ENCODE assay signal across 23 cellular contexts in genomic region chr20:1862665-1863059, GRCh38. TPM values are rescaled to one million over a fixed set of nuclear protein-coding genes. Genes with fewer than 3 reads are reported as not detected.
"Had no signal": no experiment of that assay in that cellular context is flagged by ENCODE, and none has a peak within 500 bp of the region (broad histone marks: within the 10 kb centered on the region; RNA-seq: fewer than 3 reads in every experiment).

No MANE protein-coding gene starts in this region.

- H3K4me1 Mint-ChIP-seq: activated CD4-positive, alpha-beta T cell treated with anti-CD3 and anti-CD28 coated beads, Interleukin-2, amount 10 ng/mL, durations not matched to agents 24 days and 14 days; stimulated activated naive CD8-positive, alpha-beta T cell treated with anti-CD3 and anti-CD28 coated beads, Interleukin-15, amount 100 ng/mL, for 72 hours had no signal

- H3K4me2 ChIP-seq: hepatocyte had no signal

- H3K4me3 ChIP-seq: ascending aorta, hepatocyte, lung, prostate gland, right atrium auricular region, skin epidermis, thoracic aorta, upper lobe of right lung had no signal

- DNase-seq: activated CD4-positive, alpha-beta T cell treated with anti-CD3 and anti-CD28 coated beads, Interleukin-2, amount 10 ng/mL, durations not matched to agents 24 days and 14 days; activated CD4-positive, CD25-positive, alpha-beta regulatory T cell; activated CD8-positive, alpha-beta memory T cell treated with anti-CD3 and anti-CD28 coated beads, Interleukin-2, amount 50 U/mL, for 48 hours; activated effector memory CD4-positive, alpha-beta T cell treated with Interleukin-2 at 50 U/mL for 16 hours; activated naive CD4-positive, alpha-beta T cell treated with anti-CD3 and anti-CD28 coated beads, Interleukin-2, amount 50 U/mL, for 16 hours; activated T-cell treated with anti-CD3 and anti-CD28 coated beads, Interleukin-2, amount 50 U/mL, for 48 hours; foreskin keratinocyte; islet precursor cell; nephron progenitor cell; stimulated activated CD4-positive, alpha-beta T cell treated with anti-CD3 and anti-CD28 coated beads, Interleukin-15, amount 100 ng/mL, for 24 hours; stimulated activated CD4-positive, alpha-beta T cell treated with anti-CD3 and anti-CD28 coated beads, Interleukin-2, amount 100 ng/mL, for 48 hours; stimulated activated naive CD8-positive, alpha-beta T cell treated with anti-CD3 and anti-CD28 coated beads, Interleukin-15, amount 100 ng/mL, for 72 hours; T1000; upper lobe of right lung had no signal

- H3K9me3 ChIP-seq: ascending aorta, prostate gland, right atrium auricular region, thoracic aorta, upper lobe of right lung had no signal

- H3K27ac ChIP-seq: ascending aorta, right atrium auricular region, thoracic aorta, upper lobe of right lung had no signal

- H3K27ac Mint-ChIP-seq: activated CD4-positive, alpha-beta T cell treated with anti-CD3 and anti-CD28 coated beads, Interleukin-2, amount 10 ng/mL, durations not matched to agents 24 days and 14 days; mesothelial cell of epicardium; stimulated activated naive CD8-positive, alpha-beta T cell treated with anti-CD3 and anti-CD28 coated beads, Interleukin-15, amount 100 ng/mL, for 72 hours had no signal

- H3K36me3 Mint-ChIP-seq: mesothelial cell of epicardium had no signal

- H3K9me3 Mint-ChIP-seq: activated CD4-positive, alpha-beta T cell treated with anti-CD3 and anti-CD28 coated beads, Interleukin-2, amount 10 ng/mL, durations not matched to agents 24 days and 14 days; mesothelial cell of epicardium; nephron progenitor cell; stimulated activated naive CD8-positive, alpha-beta T cell treated with anti-CD3 and anti-CD28 coated beads, Interleukin-15, amount 100 ng/mL, for 72 hours had no signal

- H3K36me3 ChIP-seq: ascending aorta, prostate gland, right atrium auricular region, thoracic aorta, upper lobe of right lung had no signal

- H3K27me3 ChIP-seq: ascending aorta, foreskin keratinocyte, hepatocyte, right atrium auricular region had no signal

- H3K4me3 Mint-ChIP-seq: activated CD4-positive, alpha-beta T cell treated with anti-CD3 and anti-CD28 coated beads, Interleukin-2, amount 10 ng/mL, durations not matched to agents 24 days and 14 days; mesothelial cell of epicardium; nephron progenitor cell; stimulated activated naive CD8-positive, alpha-beta T cell treated with anti-CD3 and anti-CD28 coated beads, Interleukin-15, amount 100 ng/mL, for 72 hours had no signal

- H3K4me1 ChIP-seq: ascending aorta, prostate gland, right atrium auricular region, upper lobe of right lung had no signal

RNA-seq across cellular contexts. Expression of gene SIRPA, which starts 32.5 kb away (rescaled TPM):
- total RNA-seq: T-helper 1 cell treated with Interleukin-12 subunit alpha and Interleukin-12 subunit beta and Interleukin-4 antibody, amounts not matched to agents 30 ng/mL and 1 ng/mL, for 36 hours had no signal
